In genomic region chr13:93966267-93966936, GRCh38 we compare ENCODE assay signal across 1 cellular context.
TF ChIP-seq lines count a peak whose summit lies in the region.

No MANE protein-coding gene starts in this region.

TF ChIP-seq in HepG2, 621 proteins besides CTCF, POLR2A, EP300 and RAD21 (continued from another document):
- TF ChIP-seq, protein P1, sequence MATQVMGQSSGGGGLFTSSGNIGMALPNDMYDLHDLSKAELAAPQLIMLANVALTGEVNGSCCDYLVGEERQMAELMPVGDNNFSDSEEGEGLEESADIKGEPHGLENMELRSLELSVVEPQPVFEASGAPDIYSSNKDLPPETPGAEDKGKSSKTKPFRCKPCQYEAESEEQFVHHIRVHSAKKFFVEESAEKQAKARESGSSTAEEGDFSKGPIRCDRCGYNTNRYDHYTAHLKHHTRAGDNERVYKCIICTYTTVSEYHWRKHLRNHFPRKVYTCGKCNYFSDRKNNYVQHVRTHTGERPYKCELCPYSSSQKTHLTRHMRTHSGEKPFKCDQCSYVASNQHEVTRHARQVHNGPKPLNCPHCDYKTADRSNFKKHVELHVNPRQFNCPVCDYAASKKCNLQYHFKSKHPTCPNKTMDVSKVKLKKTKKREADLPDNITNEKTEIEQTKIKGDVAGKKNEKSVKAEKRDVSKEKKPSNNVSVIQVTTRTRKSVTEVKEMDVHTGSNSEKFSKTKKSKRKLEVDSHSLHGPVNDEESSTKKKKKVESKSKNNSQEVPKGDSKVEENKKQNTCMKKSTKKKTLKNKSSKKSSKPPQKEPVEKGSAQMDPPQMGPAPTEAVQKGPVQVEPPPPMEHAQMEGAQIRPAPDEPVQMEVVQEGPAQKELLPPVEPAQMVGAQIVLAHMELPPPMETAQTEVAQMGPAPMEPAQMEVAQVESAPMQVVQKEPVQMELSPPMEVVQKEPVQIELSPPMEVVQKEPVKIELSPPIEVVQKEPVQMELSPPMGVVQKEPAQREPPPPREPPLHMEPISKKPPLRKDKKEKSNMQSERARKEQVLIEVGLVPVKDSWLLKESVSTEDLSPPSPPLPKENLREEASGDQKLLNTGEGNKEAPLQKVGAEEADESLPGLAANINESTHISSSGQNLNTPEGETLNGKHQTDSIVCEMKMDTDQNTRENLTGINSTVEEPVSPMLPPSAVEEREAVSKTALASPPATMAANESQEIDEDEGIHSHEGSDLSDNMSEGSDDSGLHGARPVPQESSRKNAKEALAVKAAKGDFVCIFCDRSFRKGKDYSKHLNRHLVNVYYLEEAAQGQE (IDR thresholded peaks at IDR 0.05; ENCODE audit: borderline replicate concordance in 1 of 2, low read depth in 1 of 2, low read length in 2 of 2): peak in 1 of 2 experiments; percentile 38; a peak in 1 of 4 replicates
- no peak for TF ChIP-seq TOPORS (CRISPR knock-in tag; IDR thresholded peaks at IDR 0.05)
- TF ChIP-seq, protein P2, sequence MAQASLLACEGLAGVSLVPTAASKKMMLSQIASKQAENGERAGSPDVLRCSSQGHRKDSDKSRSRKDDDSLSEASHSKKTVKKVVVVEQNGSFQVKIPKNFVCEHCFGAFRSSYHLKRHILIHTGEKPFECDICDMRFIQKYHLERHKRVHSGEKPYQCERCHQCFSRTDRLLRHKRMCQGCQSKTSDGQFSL (CRISPR knock-in tag; IDR thresholded peaks at IDR 0.05): no peak
- TF ChIP-seq, protein P3, sequence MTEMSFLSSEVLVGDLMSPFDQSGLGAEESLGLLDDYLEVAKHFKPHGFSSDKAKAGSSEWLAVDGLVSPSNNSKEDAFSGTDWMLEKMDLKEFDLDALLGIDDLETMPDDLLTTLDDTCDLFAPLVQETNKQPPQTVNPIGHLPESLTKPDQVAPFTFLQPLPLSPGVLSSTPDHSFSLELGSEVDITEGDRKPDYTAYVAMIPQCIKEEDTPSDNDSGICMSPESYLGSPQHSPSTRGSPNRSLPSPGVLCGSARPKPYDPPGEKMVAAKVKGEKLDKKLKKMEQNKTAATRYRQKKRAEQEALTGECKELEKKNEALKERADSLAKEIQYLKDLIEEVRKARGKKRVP (CRISPR knock-in tag; IDR thresholded peaks at IDR 0.05): 0 out of 4 replicates have a peak, but pooled peaks of 1 of the 2 experiments have one; percentile 19
- TF ChIP-seq ZNF674 (CRISPR knock-in tag; IDR thresholded peaks at IDR 0.05; ENCODE audit: low read depth): no peak
- TF ChIP-seq ZNF644 (CRISPR knock-in tag; IDR thresholded peaks at IDR 0.05; ENCODE audit: low read depth): peak; percentile 92
- TF ChIP-seq NR2F6 (IDR thresholded peaks at IDR 0.05): no peak
- 0 out of 2 replicates have a peak, but pooled peaks have one; percentile 21 for TF ChIP-seq NR2F6 (CRISPR knock-in tag; IDR thresholded peaks at IDR 0.05)
- TF ChIP-seq SOX5 (CRISPR knock-in tag; IDR thresholded peaks at IDR 0.05; ENCODE audit: borderline replicate concordance): peak; percentile 86
- no peak for TF ChIP-seq ZNF652 (CRISPR knock-in tag; IDR thresholded peaks at IDR 0.05; ENCODE audit: borderline replicate concordance, low read depth)
- TF ChIP-seq ONECUT2 (CRISPR knock-in tag; IDR thresholded peaks at IDR 0.05): no peak
- peak; percentile 72 for TF ChIP-seq FOXA1 (IDR thresholded peaks at IDR 0.05)
- TF ChIP-seq FOXA1 (CRISPR knock-in tag; IDR thresholded peaks at IDR 0.05): peak; percentile 80
- TF ChIP-seq HDAC1 (CRISPR knock-in tag; IDR thresholded peaks at IDR 0.05): peak; percentile 32; the same call in 1 of the 2 replicates
- peak; percentile 80 for TF ChIP-seq POGZ (CRISPR knock-in tag; IDR thresholded peaks at IDR 0.05)
- TF ChIP-seq SOX6 (IDR thresholded peaks at IDR 0.05): no peak
- peak; percentile 86 for TF ChIP-seq SOX6 (CRISPR knock-in tag; IDR thresholded peaks at IDR 0.05)
- no peak for TF ChIP-seq SSRP1 (CRISPR knock-in tag; IDR thresholded peaks at IDR 0.05)
- TF ChIP-seq ZNF331 (CRISPR knock-in tag; IDR thresholded peaks at IDR 0.05): peak; percentile 49; the same call in 1 of the 2 replicates
- no peak; the same call in 1 of the 2 replicates for TF ChIP-seq SOX13 (IDR thresholded peaks at IDR 0.05)
- peak in 1 of 2 experiments; percentile 86; a peak in 2 of 4 replicates for TF ChIP-seq SOX13 (CRISPR knock-in tag; conservative IDR thresholded peaks at IDR 0.05 in 1 of 2, IDR thresholded peaks at IDR 0.05 in 1 of 2)
- TF ChIP-seq DMAP1 (CRISPR knock-in tag; IDR thresholded peaks at IDR 0.05): no peak
- no peak for TF ChIP-seq NR1H2 (CRISPR knock-in tag; IDR thresholded peaks at IDR 0.05; ENCODE audit: borderline replicate concordance, low read depth)
- no peak for TF ChIP-seq ZBTB3 (CRISPR knock-in tag; IDR thresholded peaks at IDR 0.05; ENCODE audit: borderline replicate concordance, low read depth)
- TF ChIP-seq, protein P4, sequence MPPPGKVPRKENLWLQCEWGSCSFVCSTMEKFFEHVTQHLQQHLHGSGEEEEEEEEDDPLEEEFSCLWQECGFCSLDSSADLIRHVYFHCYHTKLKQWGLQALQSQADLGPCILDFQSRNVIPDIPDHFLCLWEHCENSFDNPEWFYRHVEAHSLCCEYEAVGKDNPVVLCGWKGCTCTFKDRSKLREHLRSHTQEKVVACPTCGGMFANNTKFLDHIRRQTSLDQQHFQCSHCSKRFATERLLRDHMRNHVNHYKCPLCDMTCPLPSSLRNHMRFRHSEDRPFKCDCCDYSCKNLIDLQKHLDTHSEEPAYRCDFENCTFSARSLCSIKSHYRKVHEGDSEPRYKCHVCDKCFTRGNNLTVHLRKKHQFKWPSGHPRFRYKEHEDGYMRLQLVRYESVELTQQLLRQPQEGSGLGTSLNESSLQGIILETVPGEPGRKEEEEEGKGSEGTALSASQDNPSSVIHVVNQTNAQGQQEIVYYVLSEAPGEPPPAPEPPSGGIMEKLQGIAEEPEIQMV (CRISPR knock-in tag; IDR thresholded peaks at IDR 0.05; ENCODE audit: low read depth): no peak
- TF ChIP-seq ZNF280D (CRISPR knock-in tag; IDR thresholded peaks at IDR 0.05): 0 out of 2 replicates have a peak, but pooled peaks have one; percentile 23
- TF ChIP-seq HHEX (CRISPR knock-in tag; IDR thresholded peaks at IDR 0.05): 0 out of 2 replicates have a peak, but pooled peaks have one; percentile 36
- TF ChIP-seq FOSL2 (CRISPR knock-in tag; IDR thresholded peaks at IDR 0.05): peak; percentile 86
- no peak for TF ChIP-seq ZZZ3 (CRISPR knock-in tag; IDR thresholded peaks at IDR 0.05; ENCODE audit: borderline replicate concordance)
- TF ChIP-seq HMG20A (CRISPR knock-in tag; IDR thresholded peaks at IDR 0.05; ENCODE audit: borderline replicate concordance): peak; percentile 88
- TF ChIP-seq SKI (IDR thresholded peaks at IDR 0.05; ENCODE audit: partially characterized antibody): peak; percentile 49
- TF ChIP-seq MLXIP (CRISPR knock-in tag; IDR thresholded peaks at IDR 0.05; ENCODE audit: borderline replicate concordance): no peak
- TF ChIP-seq ARID3A (IDR thresholded peaks at IDR 0.05; ENCODE audit: low read depth, low read length): peak; percentile 29; the same call in 1 of the 2 replicates
- peak; percentile 68 for TF ChIP-seq ZGPAT (CRISPR knock-in tag; IDR thresholded peaks at IDR 0.05)
- no peak for TF ChIP-seq POLR2G (IDR thresholded peaks at IDR 0.05; ENCODE audit: low read depth, low read length)
- TF ChIP-seq ATF3 (CRISPR knock-in tag; IDR thresholded peaks at IDR 0.05): peak; percentile 12; the same call in 1 of the 2 replicates
- TF ChIP-seq MTF1 (CRISPR knock-in tag; IDR thresholded peaks at IDR 0.05): no peak
- TF ChIP-seq RARA (CRISPR knock-in tag; IDR thresholded peaks at IDR 0.05): peak; percentile 72
- TF ChIP-seq SAP130 (CRISPR knock-in tag; IDR thresholded peaks at IDR 0.05; ENCODE audit: low read depth): peak; percentile 38; the same call in 1 of the 2 replicates
- no peak for TF ChIP-seq CSRNP1 (CRISPR knock-in tag; IDR thresholded peaks at IDR 0.05)
- TF ChIP-seq DNMT1 (CRISPR knock-in tag; IDR thresholded peaks at IDR 0.05): no peak
- peak; percentile 43; the same call in 1 of the 2 replicates for TF ChIP-seq TBX2 (CRISPR knock-in tag; IDR thresholded peaks at IDR 0.05; ENCODE audit: borderline replicate concordance)
- TF ChIP-seq DNMT3B (CRISPR knock-in tag; conservative IDR thresholded peaks at IDR 0.05): peak; percentile 40; the same call in 1 of the 2 replicates
- TF ChIP-seq FOXP1 (IDR thresholded peaks at IDR 0.05): peak; percentile 42; the same call in 1 of the 2 replicates
- TF ChIP-seq FOXP1 (CRISPR knock-in tag; IDR thresholded peaks at IDR 0.05): peak; percentile 93
- TF ChIP-seq ZNF12 (CRISPR knock-in tag; IDR thresholded peaks at IDR 0.05): 0 out of 2 replicates have a peak, but pooled peaks have one; percentile 43
- TF ChIP-seq BCL6 (CRISPR knock-in tag; IDR thresholded peaks at IDR 0.05): peak; percentile 82
